ENCODE assay signal across 22 cellular contexts in genomic region chrX:79466636-79467035, GRCh38.
A peak's percentile ranks its signal among the peaks of the same experiment; 100 is the strongest.
DNase-seq lines count a peak whose midpoint lies in the region; ATAC-seq, FAIRE-seq and TF ChIP-seq lines count a peak whose summit lies in the region.
"Had no signal": no experiment of that assay in that cellular context is flagged by ENCODE, and none has a peak within 500 bp of the region (broad histone marks: within the 10 kb centered on the region; RNA-seq: fewer than 3 reads in every experiment).

No MANE protein-coding gene starts in this region.

- H3K9me3 Mint-ChIP-seq in astrocyte (ENCODE audit: unreplicated experiment), result no peaks in the 10 kb centered on the region
- H3K9me3 Mint-ChIP-seq in activated CD8-positive, alpha-beta memory T cell treated with anti-CD3 and anti-CD28 coated beads, Interleukin-2, amount 10 ng/mL, durations not matched to agents 7 days and 5 days (ENCODE audit: low read depth), result peaks cover 3% of the 10 kb centered on the region

- no peak overlapping the region for H3K27ac Mint-ChIP-seq in astrocyte (ENCODE audit: unreplicated experiment)
- H3K27ac Mint-ChIP-seq in activated CD8-positive, alpha-beta memory T cell treated with anti-CD3 and anti-CD28 coated beads, Interleukin-2, amount 10 ng/mL, durations not matched to agents 7 days and 5 days, result no peak overlapping the region
- H3K27ac Mint-ChIP-seq: GM23338 had no signal

- H3K79me2 ChIP-seq in astrocyte (ENCODE audit: insufficient read depth, low read length), result no peaks in the 10 kb centered on the region

- H3K4me3 Mint-ChIP-seq in astrocyte (ENCODE audit: unreplicated experiment), result no peak overlapping the region
- H3K4me3 Mint-ChIP-seq in activated CD8-positive, alpha-beta memory T cell treated with anti-CD3 and anti-CD28 coated beads, Interleukin-2, amount 10 ng/mL, durations not matched to agents 7 days and 5 days, result no peak overlapping the region
- H3K4me3 Mint-ChIP-seq: GM23338 had no signal

- no peak overlapping the region for H3K27ac ChIP-seq in astrocyte (ENCODE audit: low read depth, low read length)
- H3K27ac ChIP-seq: C4-2B, HL-60 had no signal

- no peak for DNase-seq in astrocyte (ENCODE audit: low read depth)
- DNase-seq in activated CD4-positive, alpha-beta T cell treated with anti-CD3 and anti-CD28 coated beads, Interleukin-2, amount 50 U/mL, for 4 hours, result no peak
- DNase-seq in activated CD8-positive, alpha-beta memory T cell treated with anti-CD3 and anti-CD28 coated beads, Interleukin-2, amount 10 ng/mL, durations not matched to agents 7 days and 5 days, result no peak
- DNase-seq: GF-D8, KBM-7, NCI-H1105, NCI-H146, NCI-H2029, NCI-H226, NCI-H524, NCI-H774, Right ventricle myocardium superior, SW 1271, T-helper 2 cell had no signal

- H4K20me1 ChIP-seq in astrocyte (ENCODE audit: insufficient read depth, low read length), result no peaks in the 10 kb centered on the region

- no peaks in the 10 kb centered on the region for H3K27me3 ChIP-seq in astrocyte (ENCODE audit: insufficient read depth, low read length)

- no peaks in the 10 kb centered on the region for H3K4me1 ChIP-seq in astrocyte (ENCODE audit: insufficient read depth, low read length)
- H3K4me1 ChIP-seq: HAP-1 had no signal

- peak; percentile 84 for FAIRE-seq in astrocyte (lab: Jason Lieb, UNC)

- no peak overlapping the region for H3K4me2 ChIP-seq in astrocyte (ENCODE audit: low read length)
- H3K4me2 ChIP-seq: GM23338 had no signal

- ATAC-seq in GM18870 (IDR thresholded peaks at IDR 0.05; ENCODE audit: unreplicated experiment) (peak; percentile 63), GM21723 (IDR thresholded peaks at IDR 0.05; ENCODE audit: unreplicated experiment) (peak; percentile 52), HG03520 (IDR thresholded peaks at IDR 0.05; ENCODE audit: unreplicated experiment) (peak; percentile 58), HG02763 (IDR thresholded peaks at IDR 0.05; ENCODE audit: unreplicated experiment) (no peak)
- no peak for ATAC-seq in activated CD8-positive, alpha-beta memory T cell treated with anti-CD3 and anti-CD28 coated beads, Interleukin-2, amount 10 ng/mL, durations not matched to agents 7 days and 5 days
- ATAC-seq: GM23338 had no signal

- no peak overlapping the region for H3K4me3 ChIP-seq in astrocyte (ENCODE audit: insufficient read depth, low read depth, low read length)
- H3K4me3 ChIP-seq: GM23338, HAP-1 had no signal

- H3K9me3 ChIP-seq in astrocyte (ENCODE audit: insufficient read depth, low read depth, low read length), result no peaks in the 10 kb centered on the region
- H3K9me3 ChIP-seq: HAP-1 had no signal

- TF ChIP-seq CTCF in astrocyte (IDR thresholded peaks at IDR 0.05; ENCODE audit: insufficient read depth, low read depth, low read length), result no peak

- H3K36me3 ChIP-seq in astrocyte (ENCODE audit: insufficient read depth, low read length), result no peaks in the 10 kb centered on the region
- H3K36me3 ChIP-seq: HAP-1 had no signal

- H3K36me3 Mint-ChIP-seq in astrocyte (ENCODE audit: low read depth, unreplicated experiment), result no peaks in the 10 kb centered on the region
- H3K36me3 Mint-ChIP-seq in activated CD8-positive, alpha-beta memory T cell treated with anti-CD3 and anti-CD28 coated beads, Interleukin-2, amount 10 ng/mL, durations not matched to agents 7 days and 5 days, result no peaks in the 10 kb centered on the region

- H3K27me3 Mint-ChIP-seq in astrocyte (ENCODE audit: low read depth, unreplicated experiment), result no peaks in the 10 kb centered on the region
- no peaks in the 10 kb centered on the region for H3K27me3 Mint-ChIP-seq in activated CD8-positive, alpha-beta memory T cell treated with anti-CD3 and anti-CD28 coated beads, Interleukin-2, amount 10 ng/mL, durations not matched to agents 7 days and 5 days

- H2AFZ ChIP-seq in astrocyte (ENCODE audit: low read depth, low read length), result no peak overlapping the region
- H2AFZ ChIP-seq: GM23338 had no signal

- no peaks in the 10 kb centered on the region for H3K4me1 Mint-ChIP-seq in astrocyte (ENCODE audit: low read depth, unreplicated experiment)
- no peaks in the 10 kb centered on the region for H3K4me1 Mint-ChIP-seq in activated CD8-positive, alpha-beta memory T cell treated with anti-CD3 and anti-CD28 coated beads, Interleukin-2, amount 10 ng/mL, durations not matched to agents 7 days and 5 days

- H3K9ac ChIP-seq in astrocyte (ENCODE audit: low read length), result no peak overlapping the region

- CTCF ChIA-PET in activated CD8-positive, alpha-beta memory T cell treated with anti-CD3 and anti-CD28 coated beads, Interleukin-2, amount 10 ng/mL, durations not matched to agents 7 days and 5 days (lab: Charles Lee), result no interaction called here

Comparison
In these comparisons a context has a peak if more than half of its experiments do, and no peak if none do; other contexts are left out.
1. ATAC-seq: peak in GM18870 (single experiment), GM21723 (single experiment) and HG03520 (single experiment); none in HG02763 (single experiment) and activated CD8-positive, alpha-beta memory T cell treated with anti-CD3 and anti-CD28 coated beads, Interleukin-2, amount 10 ng/mL, durations not matched to agents 7 days and 5 days (single experiment).